In the genomic region with DNA sequence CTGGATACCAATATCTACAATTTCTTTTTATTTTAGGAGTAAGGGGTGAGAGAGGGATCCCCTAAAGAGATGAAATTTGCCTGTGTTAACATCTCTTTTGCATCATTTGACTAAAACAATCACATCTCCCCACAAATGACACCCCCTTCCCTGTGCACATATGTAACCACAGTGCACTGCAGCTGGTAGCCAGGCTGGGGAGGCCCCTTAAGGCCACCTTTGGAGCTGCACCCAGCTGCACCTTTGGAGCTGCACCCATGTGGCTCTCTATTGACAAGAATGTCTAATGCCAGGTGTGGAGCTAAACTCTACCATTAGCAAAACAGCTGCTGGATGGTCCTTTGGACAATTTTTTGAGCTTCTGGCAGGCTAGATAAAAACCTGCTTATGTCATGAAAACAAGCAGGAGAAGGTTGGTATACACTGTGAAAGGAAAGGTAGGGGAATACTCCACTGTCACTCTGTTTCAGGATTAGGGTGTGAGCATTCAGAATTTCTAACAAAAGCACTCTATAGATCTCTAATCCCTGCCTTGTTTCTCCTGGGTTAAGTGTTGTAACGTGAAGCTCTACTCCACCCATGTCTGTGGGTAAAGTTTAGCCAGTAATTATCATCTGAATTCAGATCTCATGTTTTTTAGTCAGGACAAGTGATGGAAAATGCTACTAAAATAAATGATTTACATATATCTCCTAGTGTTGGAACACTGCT, we compare ENCODE assay signal across 8 cellular contexts. TPM values are rescaled to one million over a fixed set of nuclear protein-coding genes. Genes with fewer than 3 reads are reported as not detected.
DNase-seq lines count a peak whose midpoint lies in the region; TF ChIP-seq lines count a peak whose summit lies in the region.

No MANE protein-coding gene starts in this region.

- H3K27me3 Mint-ChIP-seq in activated T-helper 1 cell treated with anti-CD3 and anti-CD28 coated beads, Interleukin-12 subunit alpha, Interleukin-12 subunit beta, Interleukin-2, Interleukin-4 antibody, amounts not matched to agents 30 ng/mL and 10 ng/mL and 1 ng/mL, durations not matched to agents 14 hours and 24 hours and 36 hours (ENCODE audit: insufficient read depth): no peaks in the 10 kb centered on the region

- no peaks in the 10 kb centered on the region for H3K4me1 ChIP-seq in HEK293 (ENCODE audit: control insufficient read depth, insufficient read depth, low read length)

- H3K4me1 Mint-ChIP-seq in activated T-helper 1 cell treated with anti-CD3 and anti-CD28 coated beads, Interleukin-12 subunit alpha, Interleukin-12 subunit beta, Interleukin-2, Interleukin-4 antibody, amounts not matched to agents 30 ng/mL and 10 ng/mL and 1 ng/mL, durations not matched to agents 14 hours and 24 hours and 36 hours (ENCODE audit: low read depth): peaks cover 18% of the 10 kb centered on the region

- no peaks in the 10 kb centered on the region for H3K36me3 ChIP-seq in HEK293 (ENCODE audit: control insufficient read depth in 2 of 2, insufficient read depth in 1 of 2, low read length in 2 of 2)

- no peak overlapping the region for H3K27ac ChIP-seq in HEK293 (ENCODE audit: extremely low read depth, low read depth, low read length)

- no peaks in the 10 kb centered on the region for H3K9me3 ChIP-seq in HEK293 (ENCODE audit: control insufficient read depth, insufficient read depth, low read depth, low read length)

- CTCF ChIA-PET in HEK293 (lab: Yijun Ruan, JAX): interaction anchor here (0.6 to 1.6 kb wide), 4 partner anchors 46 to 952 kb away, joined by 3 to 4 read pairs (median 3); no protein-coding TSS in a partner anchor

- H3K9me3 Mint-ChIP-seq in activated T-helper 1 cell treated with anti-CD3 and anti-CD28 coated beads, Interleukin-12 subunit alpha, Interleukin-12 subunit beta, Interleukin-2, Interleukin-4 antibody, amounts not matched to agents 30 ng/mL and 10 ng/mL and 1 ng/mL, durations not matched to agents 14 hours and 24 hours and 36 hours: no peaks in the 10 kb centered on the region

- H3K27ac Mint-ChIP-seq in activated T-helper 1 cell treated with anti-CD3 and anti-CD28 coated beads, Interleukin-12 subunit alpha, Interleukin-12 subunit beta, Interleukin-2, Interleukin-4 antibody, amounts not matched to agents 30 ng/mL and 10 ng/mL and 1 ng/mL, durations not matched to agents 14 hours and 24 hours and 36 hours: no peak overlapping the region

- H3K4me3 Mint-ChIP-seq in activated T-helper 1 cell treated with anti-CD3 and anti-CD28 coated beads, Interleukin-12 subunit alpha, Interleukin-12 subunit beta, Interleukin-2, Interleukin-4 antibody, amounts not matched to agents 30 ng/mL and 10 ng/mL and 1 ng/mL, durations not matched to agents 14 hours and 24 hours and 36 hours: no peak overlapping the region

- H3K36me3 Mint-ChIP-seq in activated T-helper 1 cell treated with anti-CD3 and anti-CD28 coated beads, Interleukin-12 subunit alpha, Interleukin-12 subunit beta, Interleukin-2, Interleukin-4 antibody, amounts not matched to agents 30 ng/mL and 10 ng/mL and 1 ng/mL, durations not matched to agents 14 hours and 24 hours and 36 hours (ENCODE audit: low read depth): no peaks in the 10 kb centered on the region

- peak; percentile 6 for DNase-seq in activated naive CD4-positive, alpha-beta T cell treated with Interleukin-2 at 50 U/mL for 16 hours
- no peak for DNase-seq in activated naive CD4-positive, alpha-beta T cell treated with anti-CD3 and anti-CD28 coated beads, Interleukin-2, amount 50 U/mL, for 16 hours
- peak; percentile 18 for DNase-seq in NCI-H524 treated with DMSO at 0.1 percent for 48 hours (lab: John Stamatoyannopoulos, UW)
- DNase-seq in iPS-NIHi11 (ENCODE audit: low spot score): peak; percentile 23
- DNase-seq in NCI-H1694 treated with DMSO at 0.1 percent for 48 hours (lab: John Stamatoyannopoulos, UW): no peak
- no peak for DNase-seq in activated T-helper 1 cell treated with anti-CD3 and anti-CD28 coated beads, Interleukin-12 subunit alpha, Interleukin-12 subunit beta, Interleukin-2, Interleukin-4 antibody, amounts not matched to agents 30 ng/mL and 10 ng/mL and 1 ng/mL, durations not matched to agents 14 hours and 24 hours and 36 hours (ENCODE audit: low spot score)
- no peak for DNase-seq in posterior cingulate gyrus

- POLR2A ChIA-PET in HEK293 (lab: Yijun Ruan, JAX): no interaction called here

- intact Hi-C loops in activated T-helper 1 cell treated with anti-CD3 and anti-CD28 coated beads, Interleukin-12 subunit alpha, Interleukin-12 subunit beta, Interleukin-2, Interleukin-4 antibody, amounts not matched to agents 30 ng/mL and 10 ng/mL and 1 ng/mL, durations not matched to agents 14 hours and 24 hours and 36 hours (cut with micrococcal nuclease): no loop called here
- intact Hi-C loops in posterior cingulate gyrus (cut with DNase I): no loop called here

- no peak for TF ChIP-seq CTCF in HEK293 (tag by site-specific recombination; IDR thresholded peaks at IDR 0.05)

- H3K4me3 ChIP-seq in HEK293 (ENCODE audit: low read depth, low read length): no peak overlapping the region

TF ChIP-seq in HEK293, 187 proteins besides CTCF, POLR2A, EP300 and RAD21:
- TF ChIP-seq, protein P1, sequence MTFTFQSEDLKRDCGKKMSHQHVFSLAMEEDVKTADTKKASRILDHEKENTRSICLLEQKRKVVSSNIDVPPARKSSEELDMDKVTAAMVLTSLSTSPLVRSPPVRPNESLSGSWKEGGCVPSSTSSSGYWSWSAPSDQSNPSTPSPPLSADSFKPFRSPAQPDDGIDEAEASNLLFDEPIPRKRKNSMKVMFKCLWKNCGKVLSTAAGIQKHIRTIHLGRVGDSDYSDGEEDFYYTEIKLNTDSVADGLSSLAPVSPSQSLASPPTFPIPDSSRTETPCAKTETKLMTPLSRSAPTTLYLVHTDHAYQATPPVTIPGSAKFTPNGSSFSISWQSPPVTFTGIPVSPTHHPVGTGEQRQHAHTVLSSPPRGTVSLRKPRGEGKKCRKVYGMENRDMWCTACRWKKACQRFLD (tag by site-specific recombination; IDR thresholded peaks at IDR 0.05): no peak
- TF ChIP-seq, protein P2, sequence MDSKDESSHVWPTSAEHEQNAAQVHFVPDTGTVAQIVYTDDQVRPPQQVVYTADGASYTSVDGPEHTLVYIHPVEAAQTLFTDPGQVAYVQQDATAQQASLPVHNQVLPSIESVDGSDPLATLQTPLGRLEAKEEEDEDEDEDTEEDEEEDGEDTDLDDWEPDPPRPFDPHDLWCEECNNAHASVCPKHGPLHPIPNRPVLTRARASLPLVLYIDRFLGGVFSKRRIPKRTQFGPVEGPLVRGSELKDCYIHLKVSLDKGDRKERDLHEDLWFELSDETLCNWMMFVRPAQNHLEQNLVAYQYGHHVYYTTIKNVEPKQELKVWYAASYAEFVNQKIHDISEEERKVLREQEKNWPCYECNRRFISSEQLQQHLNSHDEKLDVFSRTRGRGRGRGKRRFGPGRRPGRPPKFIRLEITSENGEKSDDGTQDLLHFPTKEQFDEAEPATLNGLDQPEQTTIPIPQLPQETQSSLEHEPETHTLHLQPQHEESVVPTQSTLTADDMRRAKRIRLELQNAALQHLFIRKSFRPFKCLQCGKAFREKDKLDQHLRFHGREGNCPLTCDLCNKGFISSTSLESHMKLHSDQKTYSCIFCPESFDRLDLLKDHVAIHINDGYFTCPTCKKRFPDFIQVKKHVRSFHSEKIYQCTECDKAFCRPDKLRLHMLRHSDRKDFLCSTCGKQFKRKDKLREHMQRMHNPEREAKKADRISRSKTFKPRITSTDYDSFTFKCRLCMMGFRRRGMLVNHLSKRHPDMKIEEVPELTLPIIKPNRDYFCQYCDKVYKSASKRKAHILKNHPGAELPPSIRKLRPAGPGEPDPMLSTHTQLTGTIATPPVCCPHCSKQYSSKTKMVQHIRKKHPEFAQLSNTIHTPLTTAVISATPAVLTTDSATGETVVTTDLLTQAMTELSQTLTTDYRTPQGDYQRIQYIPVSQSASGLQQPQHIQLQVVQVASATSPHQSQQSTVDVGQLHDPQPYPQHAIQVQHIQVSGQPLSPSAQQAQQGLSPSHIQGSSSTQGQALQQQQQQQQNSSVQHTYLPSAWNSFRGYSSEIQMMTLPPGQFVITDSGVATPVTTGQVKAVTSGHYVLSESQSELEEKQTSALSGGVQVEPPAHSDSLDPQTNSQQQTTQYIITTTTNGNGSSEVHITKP (tag by site-specific recombination; IDR thresholded peaks at IDR 0.05): peak; percentile 59
- no peak for TF ChIP-seq ZNF423 (tag by site-specific recombination; IDR thresholded peaks at IDR 0.05)
- TF ChIP-seq ZIC2 (tag by site-specific recombination; IDR thresholded peaks at IDR 0.05): no peak
- TF ChIP-seq, protein P3, sequence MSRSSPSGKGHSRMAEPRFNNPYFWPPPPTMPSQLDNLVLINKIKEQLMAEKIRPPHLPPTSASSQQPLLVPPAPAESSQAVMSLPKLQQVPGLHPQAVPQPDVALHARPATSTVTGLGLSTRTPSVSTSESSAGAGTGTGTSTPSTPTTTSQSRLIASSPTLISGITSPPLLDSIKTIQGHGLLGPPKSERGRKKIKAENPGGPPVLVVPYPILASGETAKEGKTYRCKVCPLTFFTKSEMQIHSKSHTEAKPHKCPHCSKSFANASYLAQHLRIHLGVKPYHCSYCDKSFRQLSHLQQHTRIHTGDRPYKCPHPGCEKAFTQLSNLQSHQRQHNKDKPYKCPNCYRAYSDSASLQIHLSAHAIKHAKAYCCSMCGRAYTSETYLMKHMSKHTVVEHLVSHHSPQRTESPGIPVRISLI (tag by site-specific recombination; IDR thresholded peaks at IDR 0.05): no peak

RNA-seq across cellular contexts. Expression of a gene that starts 52.1 kb away (rescaled TPM):
- 73.0 and 75.3 TPM in 2 replicates for total RNA-seq in activated T-helper 1 cell treated with anti-CD3 and anti-CD28 coated beads, Interleukin-12 subunit alpha, Interleukin-12 subunit beta, Interleukin-2, Interleukin-4 antibody, amounts not matched to agents 30 ng/mL and 10 ng/mL and 1 ng/mL, durations not matched to agents 14 hours and 24 hours and 36 hours

Comparison
In these comparisons a context has a peak if more than half of its experiments do, and no peak if none do; other contexts are left out.
1. DNase-seq: peak in activated naive CD4-positive, alpha-beta T cell treated with Interleukin-2 at 50 U/mL for 16 hours (single experiment), NCI-H524 treated with DMSO at 0.1 percent for 48 hours (single experiment) and iPS-NIHi11 (single experiment); none in activated naive CD4-positive, alpha-beta T cell treated with anti-CD3 and anti-CD28 coated beads, Interleukin-2, amount 50 U/mL, for 16 hours (single experiment), NCI-H1694 treated with DMSO at 0.1 percent for 48 hours (single experiment), activated T-helper 1 cell treated with anti-CD3 and anti-CD28 coated beads, Interleukin-12 subunit alpha, Interleukin-12 subunit beta, Interleukin-2, Interleukin-4 antibody, amounts not matched to agents 30 ng/mL and 10 ng/mL and 1 ng/mL, durations not matched to agents 14 hours and 24 hours and 36 hours (single experiment) and posterior cingulate gyrus (0 of 10).